In genomic region chr1:173257805-173258204, GRCh38 we compare ENCODE assay signal across 1 cellular context.
TF ChIP-seq lines count a peak whose summit lies in the region.

No MANE protein-coding gene starts in this region.

TF ChIP-seq in GM12878, 131 proteins besides CTCF, POLR2A, EP300 and RAD21 (continued from another document):
- no peak for TF ChIP-seq ZBTB4 (CRISPR knock-in tag; IDR thresholded peaks at IDR 0.05)
- TF ChIP-seq ELK1 (IDR thresholded peaks at IDR 0.05; ENCODE audit: low read depth, low read length) = no peak
- no peak for TF ChIP-seq STAT3 (IDR thresholded peaks at IDR 0.05; ENCODE audit: low read depth, low read length)
- TF ChIP-seq IKZF1 (conservative IDR thresholded peaks at IDR 0.05) = no peak
- no peak for TF ChIP-seq PRDM15 (CRISPR knock-in tag; IDR thresholded peaks at IDR 0.05)
